8 cellular contexts compared by ENCODE assay signal in genomic region chr6:20403766-20404640, GRCh38. TPM values are rescaled to one million over a fixed set of nuclear protein-coding genes. Genes with fewer than 3 reads are reported as not detected.
A peak's percentile ranks its signal among the peaks of the same experiment; 100 is the strongest.
DNase-seq lines count a peak whose midpoint lies in the region; ATAC-seq, FAIRE-seq and TF ChIP-seq lines count a peak whose summit lies in the region.

No MANE protein-coding gene starts in this region.

- ATAC-seq in IMR-90 (ENCODE audit: low read depth) (peak; percentile 2), right cardiac atrium (no peak)

- H2AFZ ChIP-seq in IMR-90 (replicated peaks; ENCODE audit: low read length, poor library complexity) (peak overlapping the region; percentile 92), SU-DHL-6 (ENCODE audit: low read depth, low read length, severe bottlenecking) (peak overlapping the region; percentile 70)

- peaks cover 3% of the 10 kb centered on the region; the same call in 1 of the 2 replicates for H3K4me1 ChIP-seq in IMR-90 (ENCODE audit: control insufficient read depth, insufficient read depth, low read length)
- no peaks in the 10 kb centered on the region for H3K4me1 ChIP-seq in right cardiac atrium (ENCODE audit: control insufficient read depth, insufficient read depth, low read length)
- H3K4me1 ChIP-seq in skeletal muscle satellite cell (ENCODE audit: control insufficient read depth, insufficient read depth, low read length): no peaks in the 10 kb centered on the region

- peak overlapping the region; percentile 98 for H3K14ac ChIP-seq in IMR-90 (replicated peaks; ENCODE audit: low read depth, low read length)

- peak overlapping the region; percentile 87 for H2BK120ac ChIP-seq in IMR-90 (ENCODE audit: low read depth, low read length)

- peak overlapping the region; percentile 92 for H3K23ac ChIP-seq in IMR-90 (ENCODE audit: low read depth, low read length)

- H3K56ac ChIP-seq in IMR-90 (ENCODE audit: extremely low read depth, insufficient read depth, low read length): peak overlapping the region; percentile 95

- peak overlapping the region; percentile 86 for H2AK9ac ChIP-seq in IMR-90 (replicated peaks; ENCODE audit: low read depth, low read length, poor library complexity)

- peaks cover 25% of the 10 kb centered on the region for H4K20me1 ChIP-seq in IMR-90 (ENCODE audit: insufficient read depth, low read length)
- H4K20me1 ChIP-seq in SU-DHL-6 (ENCODE audit: low read depth, low read length): peaks cover 41% of the 10 kb centered on the region

- H3K27ac ChIP-seq in IMR-90 (ENCODE audit: insufficient read depth, low read length) (peak overlapping the region; percentile 84), SU-DHL-6 (ENCODE audit: low read depth, low read length) (peak overlapping the region; percentile 95), right cardiac atrium (ENCODE audit: low read length) (peak overlapping the region; percentile 87)

- DNase-seq in SIG-M5 treated with dmso at 0.1 percent for 504 hours (lab: John Stamatoyannopoulos, UW; ENCODE audit: unreplicated experiment): peak; percentile 65
- no peak for DNase-seq in SIG-M5 (lab: John Stamatoyannopoulos, UW)
- peak; percentile 58 for DNase-seq in IMR-90
- DNase-seq in activated naive CD8-positive, alpha-beta T cell treated with anti-CD3 and anti-CD28 coated beads, Interleukin-2, amount 50 U/mL, for 16 hours (ENCODE audit: low read depth, low spot score): peak; percentile 70
- DNase-seq in right cardiac atrium: peak in 1 of 3 donors; percentile 57
- DNase-seq in GM19239 (ENCODE audit: insufficient read length, low spot score): no peak

- intact Hi-C loops in IMR-90 (cut with micrococcal nuclease) (loop anchor here (1.0 to 5.0 kb wide), 5 partner anchors 113 to 1183 kb away; no protein-coding TSS in a partner anchor), right cardiac atrium (cut with DNase I) (loop anchor here in 1 of 4 donors (5.0 kb wide), 1 partner anchor 128 kb away; the partner anchor contains the start of gene CDKAL1)

- in situ Hi-C loops in IMR-90 (cut with MboI; ENCODE audit: low sequenced_read_pairs): loop anchor here (10.0 kb wide), 1 partner anchor 121 kb away; no protein-coding TSS in a partner anchor

- TF ChIP-seq RAD21 in IMR-90 (IDR thresholded peaks at IDR 0.05; ENCODE audit: low read length): no peak

- 0 out of 2 replicates have a peak, but pooled peaks have one; percentile 15 for TF ChIP-seq POLR2A in IMR-90 (IDR thresholded peaks at IDR 0.05; ENCODE audit: low read depth, low read length)

- peak overlapping the region; percentile 97 for H3K4ac ChIP-seq in IMR-90 (ENCODE audit: low read depth, low read length)

- peak overlapping the region; percentile 31; the same call in 1 of the 3 replicates for H2BK15ac ChIP-seq in IMR-90 (ENCODE audit: low read depth, low read length)

- peak overlapping the region; percentile 51 to 83 for H4K8ac ChIP-seq in IMR-90 (ENCODE audit: low read depth in 2 of 2, low read length in 2 of 2)

- H3K9me3 ChIP-seq in IMR-90 (ENCODE audit: control insufficient read depth, insufficient read depth, low read length) (no peaks in the 10 kb centered on the region), SU-DHL-6 (ENCODE audit: insufficient read depth, low read length) (no peaks in the 10 kb centered on the region), right cardiac atrium (ENCODE audit: control insufficient read depth, low read length) (no peaks in the 10 kb centered on the region), skeletal muscle satellite cell (replicated peaks; ENCODE audit: low read length) (no peaks in the 10 kb centered on the region)

- H3K4me3 ChIP-seq in IMR-90 (ENCODE audit: insufficient read depth, low read depth, low read length) (peak overlapping the region; percentile 86), SU-DHL-6 (ENCODE audit: insufficient read depth, low read length, poor library complexity, severe bottlenecking) (peak overlapping the region; percentile 79), right cardiac atrium (ENCODE audit: low read length) (peak overlapping the region; percentile 86), skeletal muscle satellite cell (ENCODE audit: low read length) (peak overlapping the region; percentile 74)

- H3K9me2 ChIP-seq in SU-DHL-6 (replicated peaks; ENCODE audit: insufficient read depth, low read length): no peaks in the 10 kb centered on the region

- H3K4me2 ChIP-seq in IMR-90 (ENCODE audit: low read depth, low read length) (peak overlapping the region; percentile 99), SU-DHL-6 (ENCODE audit: low read depth, low read length, poor library complexity, severe bottlenecking) (peak overlapping the region; percentile 85), skeletal muscle satellite cell (ENCODE audit: low read length) (peak overlapping the region; percentile 85)

- peak overlapping the region; percentile 92 for H4K91ac ChIP-seq in IMR-90 (ENCODE audit: insufficient read depth, low read depth, low read length)

- peaks cover 0 to 26% of the 10 kb centered on the region in 2 experiments; a peak in 2 of 4 replicates for H3K79me1 ChIP-seq in IMR-90 (ENCODE audit: low read depth in 1 of 2, low read length in 2 of 2)

- 3% methylated on average over 16 of the region's 38 CpGs; no CpG with 5 or more reads in 1 of the 2 experiments for WGBS in IMR-90 (ENCODE audit: extremely low coverage in 2 of 2, insufficient read length in 1 of 2), 2 experiments
- under 1% methylated on average over 38 of the region's 38 CpGs for WGBS in right cardiac atrium

- peak overlapping the region; percentile 65 for H3K18ac ChIP-seq in IMR-90 (ENCODE audit: low read depth, low read length)

- BruUV-seq in IMR-90 (replicated peaks; lab: Mats Ljungman, UMichigan): no TSS peak

- FAIRE-seq in GM19239 (lab: Jason Lieb, UNC): no peak

- 0 out of 2 replicates have a peak overlapping the region, but pooled peaks have one; percentile 64 for H2BK20ac ChIP-seq in IMR-90 (ENCODE audit: low read depth, low read length)

- 0 out of 2 replicates have a peak, but pooled peaks cover 4% of the 10 kb centered on the region for H3K36me3 ChIP-seq in IMR-90 (ENCODE audit: control insufficient read depth, insufficient read depth, low read length)
- peaks cover 29% of the 10 kb centered on the region; the same call in 1 of the 2 replicates for H3K36me3 ChIP-seq in SU-DHL-6 (ENCODE audit: low read length)
- peaks cover 15% of the 10 kb centered on the region for H3K36me3 ChIP-seq in skeletal muscle satellite cell (ENCODE audit: insufficient read depth, low read length)

- no peaks in the 10 kb centered on the region for H3K27me3 ChIP-seq in IMR-90 (ENCODE audit: control insufficient read depth, insufficient read depth, low read length)
- H3K27me3 ChIP-seq in SU-DHL-6 (ENCODE audit: low read length): no peaks in the 10 kb centered on the region
- no peaks in the 10 kb centered on the region for H3K27me3 ChIP-seq in right cardiac atrium (ENCODE audit: control insufficient read depth, insufficient read depth)
- no peaks in the 10 kb centered on the region for H3K27me3 ChIP-seq in skeletal muscle satellite cell (ENCODE audit: control insufficient read depth, insufficient read depth, low read length)

- peak overlapping the region; percentile 98 for H2BK5ac ChIP-seq in IMR-90 (ENCODE audit: low read depth, low read length, poor library complexity, severe bottlenecking)

- H3K9ac ChIP-seq in IMR-90 (ENCODE audit: low read depth, low read length) (peak overlapping the region; percentile 92), SU-DHL-6 (ENCODE audit: low read length) (peak overlapping the region; percentile 99), skeletal muscle satellite cell (ENCODE audit: low read depth, low read length) (peak overlapping the region; percentile 87)

- TF ChIP-seq CTCF in IMR-90 (conservative IDR thresholded peaks at IDR 0.05; ENCODE audit: low read depth, low read length) (no peak), SU-DHL-6 (IDR thresholded peaks at IDR 0.05; ENCODE audit: insufficient read depth, low read length, poor library complexity, severe bottlenecking) (no peak)

- H2AK5ac ChIP-seq in IMR-90 (ENCODE audit: low read depth, low read length): peak overlapping the region; percentile 93; the same call in 1 of the 2 replicates

- dilution Hi-C loops in IMR-90 (cut with HindIII; ENCODE audit: low sequenced_read_pairs, unreplicated experiment): no loop called here

- peaks cover 68% of the 10 kb centered on the region for H3K79me2 ChIP-seq in SU-DHL-6 (ENCODE audit: insufficient read depth, low read length)

- peaks cover 8% of the 10 kb centered on the region for H3K9me1 ChIP-seq in IMR-90 (ENCODE audit: insufficient read depth, low read length)

- CTCF ChIA-PET in IMR-90 (lab: Yijun Ruan, JAX): interaction anchor here (0.5 to 3.0 kb wide), 12 partner anchors 9 to 1920 kb away, joined by 3 to 13 read pairs (median 4); no protein-coding TSS in a partner anchor

- POLR2A ChIA-PET in IMR-90 (lab: Charles Lee; ENCODE audit: unreplicated experiment): interaction anchor here (0.6 kb wide), 3 partner anchors 20 to 126 kb away, joined by 4 to 10 read pairs (median 9); no protein-coding TSS in a partner anchor

- H4K5ac ChIP-seq in IMR-90 (ENCODE audit: low read depth, low read length): peak overlapping the region; percentile 75

- H3F3A ChIP-seq in SU-DHL-6 (ENCODE audit: insufficient read depth): peaks cover 32% of the 10 kb centered on the region

TF ChIP-seq in IMR-90, 13 proteins besides CTCF, POLR2A, EP300 and RAD21 (continues in another document):
- TF ChIP-seq CEBPB (IDR thresholded peaks at IDR 0.05; ENCODE audit: low read depth, low read length): no peak
- TF ChIP-seq BHLHE40 (IDR thresholded peaks at IDR 0.05; ENCODE audit: low read depth, low read length): no peak
- no peak for TF ChIP-seq RFX5 (IDR thresholded peaks at IDR 0.05; ENCODE audit: low read depth, low read length)
- no peak; the same call in 1 of the 2 replicates for TF ChIP-seq MAZ (IDR thresholded peaks at IDR 0.05; ENCODE audit: borderline replicate concordance, low read depth, low read length)
- no peak for TF ChIP-seq MXI1 (IDR thresholded peaks at IDR 0.05; ENCODE audit: borderline replicate concordance, low read depth, low read length)
- no peak for TF ChIP-seq SMC3 (IDR thresholded peaks at IDR 0.05; ENCODE audit: low read depth, low read length)
- TF ChIP-seq USF2 (IDR thresholded peaks at IDR 0.05; ENCODE audit: low read depth, low read length): no peak

RNA-seq across cellular contexts. Expression of gene E2F3, which starts 2.3 kb away (rescaled TPM):
- total RNA-seq in IMR-90 (2012; rRNA removed) (2.3 and 3.3 TPM in 2 replicates), right cardiac atrium (10 to 100 TPM in 1 of 4 donors, 1 to 10 TPM in 3; 6.1 to 10.1 (median 7.8) TPM)
- polyA plus RNA-seq in IMR-90 (2012; rRNA removed) (7.5 and 8.2 TPM in 2 replicates), right cardiac atrium (3.9 TPM)
- 2.1 and 4.1 TPM in 2 replicates for polyA plus RNA-seq in IMR-90 (2012; cell fraction: cytosol; rRNA removed)
- 6.2 and 23.5 TPM in 2 replicates for polyA plus RNA-seq in IMR-90 (2012; cell fraction: nucleus; rRNA removed; ENCODE audit: low replicate concordance)
- total RNA-seq in skeletal muscle satellite cell (2012; rRNA removed): 5.5 and 5.8 TPM in 2 replicates

Comparison
In these comparisons a context has a peak if more than half of its experiments do, and no peak if none do; other contexts are left out.
1. DNase-seq: peak in SIG-M5 treated with dmso at 0.1 percent for 504 hours (single experiment), IMR-90 (single experiment) and activated naive CD8-positive, alpha-beta T cell treated with anti-CD3 and anti-CD28 coated beads, Interleukin-2, amount 50 U/mL, for 16 hours (single experiment); none in SIG-M5 (single experiment) and GM19239 (single experiment).
2. Peak in every context shown above with its lines, with median percentiles within 50 percentile points of each other: H3K27ac ChIP-seq, H3K4me2 ChIP-seq, H3K4me3 ChIP-seq and H3K9ac ChIP-seq.